Comparison of ENCODE assay signal across 1 cellular context in the genomic region with DNA sequence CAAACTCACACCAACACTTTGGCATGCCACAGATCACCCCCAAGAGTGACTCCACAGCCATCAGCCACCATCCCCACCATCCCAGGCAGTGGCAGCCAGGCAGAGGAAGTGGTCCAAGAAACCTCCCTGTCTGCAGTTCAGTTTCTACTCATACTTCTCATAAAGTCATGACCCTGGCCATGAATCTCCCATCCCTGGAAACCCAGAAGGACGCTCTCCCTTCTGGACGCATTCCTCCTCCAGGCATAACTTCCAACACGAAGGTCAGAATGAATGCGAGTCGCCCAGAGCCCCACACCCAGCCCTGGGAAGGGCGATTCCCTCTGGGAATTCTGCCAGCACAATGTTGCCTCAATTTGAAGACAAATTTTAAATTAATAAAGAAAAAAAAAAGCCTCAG.
TF ChIP-seq lines count a peak whose summit lies in the region.

No MANE protein-coding gene starts in this region.

TF ChIP-seq in GM12878, 131 proteins besides CTCF, POLR2A, EP300 and RAD21 (continued from another document):
- TF ChIP-seq REST (IDR thresholded peaks at IDR 0.05; ENCODE audit: low read depth, low read length) (no peak), SPI1 (IDR thresholded peaks at IDR 0.05; ENCODE audit: borderline replicate concordance, insufficient read depth, low read depth, low read length) (peak; percentile 64; the same call in 1 of the 2 replicates)
TF ChIP-seq in GM12878: peak in this region for 1.
